Comparison of ENCODE assay signal across 40 cellular contexts in genomic region chr5:65411356-65411755, GRCh38.
"Had no signal": no experiment of that assay in that cellular context is flagged by ENCODE, and none has a peak within 500 bp of the region (broad histone marks: within the 10 kb centered on the region; RNA-seq: fewer than 3 reads in every experiment).

No MANE protein-coding gene starts in this region.

- H3K9me3 Mint-ChIP-seq: activated naive CD4-positive, alpha-beta T cell treated with anti-CD3 and anti-CD28 coated beads for 36 hours; activated naive CD4-positive, alpha-beta T cell treated with anti-CD3 and anti-CD28 coated beads, Interleukin-2, amount 50 U/mL, for 24 hours; activated T-cell treated with anti-CD3 and anti-CD28 coated beads, Interleukin-2, amount 50 U/mL, for 4 hours; activated T-helper 17 cell treated with anti-CD3 and anti-CD28 coated beads, Interleukin-2, amount 50 U/mL, for 72 hours; activated T-helper 2 cell treated with anti-CD3 and anti-CD28 coated beads, Interferon-gamma antibody, Interleukin-2, Interleukin-4, amounts not matched to agents 10 μg/mL and 5 μg/mL and 100 μg/mL, durations not matched to agents 14 hours and 24 hours and 36 hours had no signal

- H3K36me3 Mint-ChIP-seq: activated naive CD4-positive, alpha-beta T cell treated with anti-CD3 and anti-CD28 coated beads, Interleukin-2, amount 10 ng/mL, durations not matched to agents 7 days and 5 days had no signal

- FAIRE-seq: astrocyte, bronchial epithelial cell had no signal

- H3K4me1 Mint-ChIP-seq: activated naive CD4-positive, alpha-beta T cell treated with anti-CD3 and anti-CD28 coated beads, Interleukin-2, amount 10 ng/mL, durations not matched to agents 7 days and 5 days; activated naive CD4-positive, alpha-beta T cell treated with anti-CD3 and anti-CD28 coated beads, Interleukin-2, amount 50 U/mL, for 24 hours; activated naive CD8-positive, alpha-beta T cell treated with anti-CD3 and anti-CD28 coated beads for 36 hours; activated naive CD8-positive, alpha-beta T cell treated with anti-CD3 and anti-CD28 coated beads, Interleukin-2, amount 10 ng/mL, durations not matched to agents 7 days and 5 days; activated naive CD8-positive, alpha-beta T cell treated with anti-CD3 and anti-CD28 coated beads, Interleukin-2, amount 50 U/mL, for 24 hours; activated T-helper 17 cell treated with anti-CD3 and anti-CD28 coated beads, Interleukin-2, amount 50 U/mL, for 72 hours; brain; central memory CD8-positive, alpha-beta T cell had no signal

- H3K27me3 Mint-ChIP-seq: activated naive CD4-positive, alpha-beta T cell treated with anti-CD3 and anti-CD28 coated beads, Interleukin-2, amount 10 ng/mL, durations not matched to agents 7 days and 5 days; activated naive CD4-positive, alpha-beta T cell treated with anti-CD3 and anti-CD28 coated beads, Interleukin-2, amount 50 U/mL, for 24 hours; activated naive CD8-positive, alpha-beta T cell; activated naive CD8-positive, alpha-beta T cell treated with anti-CD3 and anti-CD28 coated beads for 36 hours; activated naive CD8-positive, alpha-beta T cell treated with anti-CD3 and anti-CD28 coated beads, Interleukin-2, amount 10 ng/mL, durations not matched to agents 7 days and 5 days; activated naive CD8-positive, alpha-beta T cell treated with anti-CD3 and anti-CD28 coated beads, Interleukin-2, amount 50 U/mL, for 24 hours; activated T-cell treated with anti-CD3 and anti-CD28 coated beads, Interleukin-2, amount 50 U/mL, for 24 hours; activated T-helper 17 cell treated with anti-CD3 and anti-CD28 coated beads, Interleukin-2, amount 50 U/mL, for 72 hours; brain; central memory CD8-positive, alpha-beta T cell had no signal

- H3K36me3 ChIP-seq: adrenal gland, ascending aorta, breast epithelium had no signal

- DNase-seq: activated effector memory CD4-positive, alpha-beta T cell treated with anti-CD3 and anti-CD28 coated beads, Interleukin-2, amount 50 U/mL, for 16 hours; activated effector memory CD4-positive, alpha-beta T cell treated with Interleukin-2 at 50 U/mL for 16 hours; activated gamma-delta T cell; activated gamma-delta T cell treated with Interleukin-2 at 50 U/mL for 16 hours; activated naive CD4-positive, alpha-beta T cell; activated naive CD4-positive, alpha-beta T cell treated with anti-CD3 and anti-CD28 coated beads for 36 hours; activated naive CD4-positive, alpha-beta T cell treated with anti-CD3 and anti-CD28 coated beads, Interleukin-2, amount 10 ng/mL, durations not matched to agents 7 days and 5 days; activated naive CD4-positive, alpha-beta T cell treated with anti-CD3 and anti-CD28 coated beads, Interleukin-2, amount 50 U/mL, for 16 hours; activated naive CD4-positive, alpha-beta T cell treated with Interleukin-2 at 50 U/mL for 16 hours; activated naive CD8-positive, alpha-beta T cell treated with anti-CD3 and anti-CD28 coated beads for 36 hours; activated naive CD8-positive, alpha-beta T cell treated with anti-CD3 and anti-CD28 coated beads, Interleukin-2, amount 10 ng/mL, durations not matched to agents 7 days and 5 days; activated naive CD8-positive, alpha-beta T cell treated with anti-CD3 and anti-CD28 coated beads, Interleukin-2, amount 50 U/mL, for 24 hours; activated T-cell treated with anti-CD3 and anti-CD28 coated beads for 4 hours; activated T-cell treated with anti-CD3 and anti-CD28 coated beads, Interleukin-2, amount 50 U/mL, for 1 hour; activated T-cell treated with anti-CD3 and anti-CD28 coated beads, Interleukin-2, amount 50 U/mL, for 24 hours; activated T-cell treated with anti-CD3 and anti-CD28 coated beads, Interleukin-2, amount 50 U/mL, for 4 hours; activated T-cell treated with anti-CD3 and anti-CD28 coated beads, Interleukin-2, amount 50 U/mL, for 48 hours; activated T-cell treated with anti-CD3 and anti-CD28 coated beads, Interleukin-2, amount 50 U/mL, for 72 hours; adrenal gland; amniotic stem cell; amygdala; anterior cingulate cortex; aorta; body of pancreas; brain microvascular endothelial cell; central memory CD4-positive, alpha-beta T cell; cerebellar nuclear complex had no signal

- H3K27me3 ChIP-seq: adrenal gland, ascending aorta, body of pancreas, brain microvascular endothelial cell, breast epithelium, cardiac muscle cell had no signal

- H3K4me3 Mint-ChIP-seq: activated naive CD4-positive, alpha-beta T cell treated with anti-CD3 and anti-CD28 coated beads for 36 hours; activated naive CD4-positive, alpha-beta T cell treated with anti-CD3 and anti-CD28 coated beads, Interleukin-2, amount 10 ng/mL, durations not matched to agents 7 days and 5 days; activated naive CD4-positive, alpha-beta T cell treated with anti-CD3 and anti-CD28 coated beads, Interleukin-2, amount 50 U/mL, for 24 hours; activated naive CD8-positive, alpha-beta T cell; activated naive CD8-positive, alpha-beta T cell treated with anti-CD3 and anti-CD28 coated beads for 36 hours; activated naive CD8-positive, alpha-beta T cell treated with anti-CD3 and anti-CD28 coated beads, Interleukin-2, amount 10 ng/mL, durations not matched to agents 7 days and 5 days; activated naive CD8-positive, alpha-beta T cell treated with anti-CD3 and anti-CD28 coated beads, Interleukin-2, amount 50 U/mL, for 24 hours; activated T-cell treated with anti-CD3 and anti-CD28 coated beads, Interleukin-2, amount 50 U/mL, for 24 hours; activated T-cell treated with anti-CD3 and anti-CD28 coated beads, Interleukin-2, amount 50 U/mL, for 4 hours; activated T-cell treated with anti-CD3 and anti-CD28 coated beads, Interleukin-2, amount 50 U/mL, for 72 hours; activated T-helper 1 cell treated with anti-CD3 and anti-CD28 coated beads, Interleukin-12 subunit alpha, Interleukin-12 subunit beta, Interleukin-2, Interleukin-4 antibody, amounts not matched to agents 30 ng/mL and 10 ng/mL and 1 ng/mL, durations not matched to agents 14 hours and 24 hours and 36 hours; activated T-helper 17 cell treated with anti-CD3 and anti-CD28 coated beads, Interleukin-2, amount 50 U/mL, for 72 hours; brain; central memory CD8-positive, alpha-beta T cell had no signal

- H3K9me3 ChIP-seq: adrenal gland, body of pancreas, breast epithelium had no signal

- H3K4me1 ChIP-seq: adrenal gland, ascending aorta, body of pancreas, breast epithelium had no signal

- ATAC-seq: activated naive CD4-positive, alpha-beta T cell treated with anti-CD3 and anti-CD28 coated beads, Interleukin-2, amount 50 U/mL, for 72 hours; activated naive CD8-positive, alpha-beta T cell treated with anti-CD3 and anti-CD28 coated beads, Interleukin-2, amount 50 U/mL, for 24 hours; activated T-cell treated with anti-CD3 and anti-CD28 coated beads, Interleukin-2, amount 50 U/mL, for 4 hours; activated T-cell treated with anti-CD3 and anti-CD28 coated beads, Interleukin-2, amount 50 U/mL, for 72 hours; activated T-helper 17 cell treated with anti-CD3 and anti-CD28 coated beads, Interleukin-2, amount 50 U/mL, for 72 hours; body of pancreas had no signal

- H3K4me3 ChIP-seq: adrenal gland, ascending aorta, body of pancreas, breast epithelium, cardiac muscle cell had no signal

- H3K27ac ChIP-seq: adrenal gland, ascending aorta, body of pancreas, brain microvascular endothelial cell, breast epithelium, cardiac muscle cell had no signal

- H3K27ac Mint-ChIP-seq: activated naive CD4-positive, alpha-beta T cell treated with anti-CD3 and anti-CD28 coated beads for 36 hours; activated naive CD4-positive, alpha-beta T cell treated with anti-CD3 and anti-CD28 coated beads, Interleukin-2, amount 10 ng/mL, durations not matched to agents 7 days and 5 days; activated naive CD4-positive, alpha-beta T cell treated with anti-CD3 and anti-CD28 coated beads, Interleukin-2, amount 50 U/mL, for 24 hours; activated naive CD4-positive, alpha-beta T cell treated with anti-CD3 and anti-CD28 coated beads, Interleukin-2, amount 50 U/mL, for 72 hours; activated naive CD8-positive, alpha-beta T cell; activated naive CD8-positive, alpha-beta T cell treated with anti-CD3 and anti-CD28 coated beads for 36 hours; activated naive CD8-positive, alpha-beta T cell treated with anti-CD3 and anti-CD28 coated beads, Interleukin-2, amount 10 ng/mL, durations not matched to agents 7 days and 5 days; activated naive CD8-positive, alpha-beta T cell treated with anti-CD3 and anti-CD28 coated beads, Interleukin-2, amount 50 U/mL, for 24 hours; activated T-cell treated with anti-CD3 and anti-CD28 coated beads, Interleukin-2, amount 50 U/mL, for 24 hours; activated T-cell treated with anti-CD3 and anti-CD28 coated beads, Interleukin-2, amount 50 U/mL, for 72 hours; activated T-helper 1 cell treated with anti-CD3 and anti-CD28 coated beads, Interleukin-12 subunit alpha, Interleukin-12 subunit beta, Interleukin-2, Interleukin-4 antibody, amounts not matched to agents 30 ng/mL and 10 ng/mL and 1 ng/mL, durations not matched to agents 14 hours and 24 hours and 36 hours; activated T-helper 17 cell treated with anti-CD3 and anti-CD28 coated beads, Interleukin-2, amount 50 U/mL, for 72 hours; activated T-helper 2 cell treated with anti-CD3 and anti-CD28 coated beads, Interferon-gamma antibody, Interleukin-2, Interleukin-4, amounts not matched to agents 10 μg/mL and 5 μg/mL and 100 μg/mL, durations not matched to agents 14 hours and 24 hours and 36 hours; brain had no signal
